1 cellular context compared by ENCODE assay signal in the genomic region with DNA sequence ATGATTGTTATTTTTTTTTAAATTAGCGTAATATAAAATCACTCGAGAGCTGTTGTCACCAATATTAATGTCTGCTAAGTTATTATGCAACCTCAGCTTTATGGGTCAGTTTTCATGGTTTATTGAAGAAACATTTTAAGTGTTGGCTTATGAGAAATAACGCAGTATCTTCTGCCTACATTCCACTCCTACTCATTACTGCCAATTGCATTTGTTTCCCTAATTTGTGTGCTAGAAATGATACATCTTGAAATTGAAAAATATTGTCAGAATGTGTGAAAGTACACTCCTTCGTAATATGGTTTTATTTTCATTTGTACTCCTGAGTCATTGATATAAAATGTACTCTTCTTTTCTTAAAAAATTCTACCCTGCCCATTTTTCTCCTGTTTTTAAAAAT.
A peak's percentile ranks its signal among the peaks of the same experiment; 100 is the strongest.
TF ChIP-seq lines count a peak whose summit lies in the region.

No MANE protein-coding gene starts in this region.

TF ChIP-seq in HepG2, 621 proteins besides CTCF, POLR2A, EP300 and RAD21 (continued from another document):
- TF ChIP-seq, protein P1, sequence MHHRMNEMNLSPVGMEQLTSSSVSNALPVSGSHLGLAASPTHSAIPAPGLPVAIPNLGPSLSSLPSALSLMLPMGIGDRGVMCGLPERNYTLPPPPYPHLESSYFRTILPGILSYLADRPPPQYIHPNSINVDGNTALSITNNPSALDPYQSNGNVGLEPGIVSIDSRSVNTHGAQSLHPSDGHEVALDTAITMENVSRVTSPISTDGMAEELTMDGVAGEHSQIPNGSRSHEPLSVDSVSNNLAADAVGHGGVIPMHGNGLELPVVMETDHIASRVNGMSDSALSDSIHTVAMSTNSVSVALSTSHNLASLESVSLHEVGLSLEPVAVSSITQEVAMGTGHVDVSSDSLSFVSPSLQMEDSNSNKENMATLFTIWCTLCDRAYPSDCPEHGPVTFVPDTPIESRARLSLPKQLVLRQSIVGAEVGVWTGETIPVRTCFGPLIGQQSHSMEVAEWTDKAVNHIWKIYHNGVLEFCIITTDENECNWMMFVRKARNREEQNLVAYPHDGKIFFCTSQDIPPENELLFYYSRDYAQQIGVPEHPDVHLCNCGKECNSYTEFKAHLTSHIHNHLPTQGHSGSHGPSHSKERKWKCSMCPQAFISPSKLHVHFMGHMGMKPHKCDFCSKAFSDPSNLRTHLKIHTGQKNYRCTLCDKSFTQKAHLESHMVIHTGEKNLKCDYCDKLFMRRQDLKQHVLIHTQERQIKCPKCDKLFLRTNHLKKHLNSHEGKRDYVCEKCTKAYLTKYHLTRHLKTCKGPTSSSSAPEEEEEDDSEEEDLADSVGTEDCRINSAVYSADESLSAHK (CRISPR knock-in tag; IDR thresholded peaks at IDR 0.05; ENCODE audit: borderline replicate concordance), result no peak
- TF ChIP-seq ZNF746 (CRISPR knock-in tag; IDR thresholded peaks at IDR 0.05) (no peak), IKZF1 (IDR thresholded peaks at IDR 0.05) (no peak), ZNF674 (CRISPR knock-in tag; IDR thresholded peaks at IDR 0.05; ENCODE audit: low read depth) (no peak), MAFK (conservative IDR thresholded peaks at IDR 0.05 in 1 of 2, IDR thresholded peaks at IDR 0.05 in 1 of 2; ENCODE audit: low read length in 2 of 2) (peak; percentile 34 to 65), NFIB (CRISPR knock-in tag; IDR thresholded peaks at IDR 0.05; ENCODE audit: borderline replicate concordance) (no peak), CREM (IDR thresholded peaks at IDR 0.05) (no peak), CREM (CRISPR knock-in tag; IDR thresholded peaks at IDR 0.05) (no peak), MAFF (IDR thresholded peaks at IDR 0.05; ENCODE audit: low read depth, low read length) (peak; percentile 46; the same call in 1 of the 2 replicates), CEBPG (CRISPR knock-in tag; IDR thresholded peaks at IDR 0.05) (no peak), ZNF775 (CRISPR knock-in tag; IDR thresholded peaks at IDR 0.05; ENCODE audit: borderline replicate concordance) (no peak)
- TF ChIP-seq, protein P2, sequence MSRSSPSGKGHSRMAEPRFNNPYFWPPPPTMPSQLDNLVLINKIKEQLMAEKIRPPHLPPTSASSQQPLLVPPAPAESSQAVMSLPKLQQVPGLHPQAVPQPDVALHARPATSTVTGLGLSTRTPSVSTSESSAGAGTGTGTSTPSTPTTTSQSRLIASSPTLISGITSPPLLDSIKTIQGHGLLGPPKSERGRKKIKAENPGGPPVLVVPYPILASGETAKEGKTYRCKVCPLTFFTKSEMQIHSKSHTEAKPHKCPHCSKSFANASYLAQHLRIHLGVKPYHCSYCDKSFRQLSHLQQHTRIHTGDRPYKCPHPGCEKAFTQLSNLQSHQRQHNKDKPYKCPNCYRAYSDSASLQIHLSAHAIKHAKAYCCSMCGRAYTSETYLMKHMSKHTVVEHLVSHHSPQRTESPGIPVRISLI (CRISPR knock-in tag; IDR thresholded peaks at IDR 0.05; ENCODE audit: borderline replicate concordance), result no peak
- TF ChIP-seq, protein P3, sequence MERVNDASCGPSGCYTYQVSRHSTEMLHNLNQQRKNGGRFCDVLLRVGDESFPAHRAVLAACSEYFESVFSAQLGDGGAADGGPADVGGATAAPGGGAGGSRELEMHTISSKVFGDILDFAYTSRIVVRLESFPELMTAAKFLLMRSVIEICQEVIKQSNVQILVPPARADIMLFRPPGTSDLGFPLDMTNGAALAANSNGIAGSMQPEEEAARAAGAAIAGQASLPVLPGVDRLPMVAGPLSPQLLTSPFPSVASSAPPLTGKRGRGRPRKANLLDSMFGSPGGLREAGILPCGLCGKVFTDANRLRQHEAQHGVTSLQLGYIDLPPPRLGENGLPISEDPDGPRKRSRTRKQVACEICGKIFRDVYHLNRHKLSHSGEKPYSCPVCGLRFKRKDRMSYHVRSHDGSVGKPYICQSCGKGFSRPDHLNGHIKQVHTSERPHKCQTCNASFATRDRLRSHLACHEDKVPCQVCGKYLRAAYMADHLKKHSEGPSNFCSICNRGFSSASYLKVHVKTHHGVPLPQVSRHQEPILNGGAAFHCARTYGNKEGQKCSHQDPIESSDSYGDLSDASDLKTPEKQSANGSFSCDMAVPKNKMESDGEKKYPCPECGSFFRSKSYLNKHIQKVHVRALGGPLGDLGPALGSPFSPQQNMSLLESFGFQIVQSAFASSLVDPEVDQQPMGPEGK (CRISPR knock-in tag; IDR thresholded peaks at IDR 0.05), result no peak
- TF ChIP-seq, protein P4, sequence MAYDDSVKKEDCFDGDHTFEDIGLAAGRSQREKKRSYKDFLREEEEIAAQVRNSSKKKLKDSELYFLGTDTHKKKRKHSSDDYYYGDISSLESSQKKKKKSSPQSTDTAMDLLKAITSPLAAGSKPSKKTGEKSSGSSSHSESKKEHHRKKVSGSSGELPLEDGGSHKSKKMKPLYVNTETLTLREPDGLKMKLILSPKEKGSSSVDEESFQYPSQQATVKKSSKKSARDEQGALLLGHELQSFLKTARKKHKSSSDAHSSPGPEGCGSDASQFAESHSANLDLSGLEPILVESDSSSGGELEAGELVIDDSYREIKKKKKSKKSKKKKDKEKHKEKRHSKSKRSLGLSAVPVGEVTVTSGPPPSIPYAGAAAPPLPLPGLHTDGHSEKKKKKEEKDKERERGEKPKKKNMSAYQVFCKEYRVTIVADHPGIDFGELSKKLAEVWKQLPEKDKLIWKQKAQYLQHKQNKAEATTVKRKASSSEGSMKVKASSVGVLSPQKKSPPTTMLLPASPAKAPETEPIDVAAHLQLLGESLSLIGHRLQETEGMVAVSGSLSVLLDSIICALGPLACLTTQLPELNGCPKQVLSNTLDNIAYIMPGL (CRISPR knock-in tag; IDR thresholded peaks at IDR 0.05; ENCODE audit: borderline replicate concordance in 1 of 2, low read depth in 1 of 2), result no peak
- TF ChIP-seq, protein P5, sequence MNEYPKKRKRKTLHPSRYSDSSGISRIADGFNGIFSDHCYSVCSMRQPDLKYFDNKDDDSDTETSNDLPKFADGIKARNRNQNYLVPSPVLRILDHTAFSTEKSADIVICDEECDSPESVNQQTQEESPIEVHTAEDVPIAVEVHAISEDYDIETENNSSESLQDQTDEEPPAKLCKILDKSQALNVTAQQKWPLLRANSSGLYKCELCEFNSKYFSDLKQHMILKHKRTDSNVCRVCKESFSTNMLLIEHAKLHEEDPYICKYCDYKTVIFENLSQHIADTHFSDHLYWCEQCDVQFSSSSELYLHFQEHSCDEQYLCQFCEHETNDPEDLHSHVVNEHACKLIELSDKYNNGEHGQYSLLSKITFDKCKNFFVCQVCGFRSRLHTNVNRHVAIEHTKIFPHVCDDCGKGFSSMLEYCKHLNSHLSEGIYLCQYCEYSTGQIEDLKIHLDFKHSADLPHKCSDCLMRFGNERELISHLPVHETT (CRISPR knock-in tag; conservative IDR thresholded peaks at IDR 0.05), result no peak
- TF ChIP-seq, protein P6, sequence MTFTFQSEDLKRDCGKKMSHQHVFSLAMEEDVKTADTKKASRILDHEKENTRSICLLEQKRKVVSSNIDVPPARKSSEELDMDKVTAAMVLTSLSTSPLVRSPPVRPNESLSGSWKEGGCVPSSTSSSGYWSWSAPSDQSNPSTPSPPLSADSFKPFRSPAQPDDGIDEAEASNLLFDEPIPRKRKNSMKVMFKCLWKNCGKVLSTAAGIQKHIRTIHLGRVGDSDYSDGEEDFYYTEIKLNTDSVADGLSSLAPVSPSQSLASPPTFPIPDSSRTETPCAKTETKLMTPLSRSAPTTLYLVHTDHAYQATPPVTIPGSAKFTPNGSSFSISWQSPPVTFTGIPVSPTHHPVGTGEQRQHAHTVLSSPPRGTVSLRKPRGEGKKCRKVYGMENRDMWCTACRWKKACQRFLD (CRISPR knock-in tag; IDR thresholded peaks at IDR 0.05; ENCODE audit: borderline replicate concordance), result no peak
